Comparison of ENCODE assay signal across 18 cellular contexts in genomic region chr4:34280131-34280530, GRCh38.
DNase-seq lines count a peak whose midpoint lies in the region; ATAC-seq and TF ChIP-seq lines count a peak whose summit lies in the region.
"Had no signal": no experiment of that assay in that cellular context is flagged by ENCODE, and none has a peak within 500 bp of the region (broad histone marks: within the 10 kb centered on the region; RNA-seq: fewer than 3 reads in every experiment).

No MANE protein-coding gene starts in this region.

- intact Hi-C loops in thyroid gland (cut with DNase I), result no loop called here

- H3K27ac Mint-ChIP-seq in GM23338 (no peak overlapping the region), WTC11 (peak overlapping the region; percentile 20; the same call in 1 of the 2 replicates), endothelial cell (ENCODE audit: unreplicated experiment) (no peak overlapping the region)
- H3K27ac Mint-ChIP-seq: CD4-positive, alpha-beta T cell; HFFc6 had no signal

- TF ChIP-seq POLR2A in thyroid gland (IDR thresholded peaks at IDR 0.05) (no peak), tibial nerve (IDR thresholded peaks at IDR 0.05) (no peak)

- H3K36me3 Mint-ChIP-seq in GM23338 (ENCODE audit: low read depth) (no peaks in the 10 kb centered on the region), WTC11 (no peaks in the 10 kb centered on the region), endothelial cell (ENCODE audit: low read depth, unreplicated experiment) (no peaks in the 10 kb centered on the region)

- H3K4me1 ChIP-seq in GM23338 (ENCODE audit: insufficient read depth), result no peaks in the 10 kb centered on the region
- no peaks in the 10 kb centered on the region for H3K4me1 ChIP-seq in thyroid gland
- H3K4me1 ChIP-seq in tibial nerve, result no peaks in the 10 kb centered on the region
- H3K4me1 ChIP-seq: A549, Caco-2 had no signal

- H3K36me3 ChIP-seq in GM23338 (ENCODE audit: insufficient read depth), result no peaks in the 10 kb centered on the region
- H3K36me3 ChIP-seq in thyroid gland, result no peaks in the 10 kb centered on the region
- H3K36me3 ChIP-seq in tibial nerve, result no peaks in the 10 kb centered on the region

- POLR2A ChIA-PET in WTC11 (lab: Charles Lee), result no interaction called here

- H3K9me3 ChIP-seq in thyroid gland (no peaks in the 10 kb centered on the region), tibial nerve (no peaks in the 10 kb centered on the region)
- H3K9me3 ChIP-seq: A549, Caco-2 had no signal

- H3K27me3 ChIP-seq in GM23338 (ENCODE audit: insufficient read depth) (no peaks in the 10 kb centered on the region), thyroid gland (no peaks in the 10 kb centered on the region), tibial nerve (no peaks in the 10 kb centered on the region)

- H3K4me1 Mint-ChIP-seq in GM23338 (no peaks in the 10 kb centered on the region), WTC11 (no peaks in the 10 kb centered on the region), endothelial cell (ENCODE audit: unreplicated experiment) (no peaks in the 10 kb centered on the region)

- H3K4me3 Mint-ChIP-seq in GM23338 (no peak overlapping the region), WTC11 (no peak overlapping the region), endothelial cell (ENCODE audit: unreplicated experiment) (no peak overlapping the region)
- H3K4me3 Mint-ChIP-seq: CD4-positive, alpha-beta T cell; HFFc6 had no signal

- 0 out of 2 replicates have a peak overlapping the region, but pooled peaks have one; percentile 28 for H2AFZ ChIP-seq in GM23338

- H3K79me2 ChIP-seq in GM23338 (replicated peaks; ENCODE audit: insufficient read depth), result no peaks in the 10 kb centered on the region

- 16 to 27% methylated on average over 2 of the region's 2 CpGs for WGBS in thyroid gland, 2 donors
- WGBS in tibial nerve, 2 donors, result 63 to 74% methylated on average over 2 of the region's 2 CpGs

- no peaks in the 10 kb centered on the region for H4K20me1 ChIP-seq in GM23338 (replicated peaks; ENCODE audit: insufficient read depth)

- H3K9me3 Mint-ChIP-seq in GM23338, result peaks cover 3% of the 10 kb centered on the region
- H3K9me3 Mint-ChIP-seq in WTC11, result peaks cover 29% of the 10 kb centered on the region; the same call in 1 of the 2 replicates
- no peaks in the 10 kb centered on the region for H3K9me3 Mint-ChIP-seq in endothelial cell (ENCODE audit: unreplicated experiment)
- H3K9me3 Mint-ChIP-seq: HFFc6 had no signal

- no peaks in the 10 kb centered on the region for H3F3A ChIP-seq in GM23338 (replicated peaks; ENCODE audit: low read depth)

- DNase-seq in GM23338 (ENCODE audit: low spot score) (peak; percentile 1), WTC11 (ENCODE audit: low spot score) (no peak), fibroblast of peridontal ligament (ENCODE audit: extremely low read depth) (peak; percentile 12), thyroid gland (peak; percentile 42 to 57), tibial nerve (ENCODE audit: low spot score in 2 of 2) (no peak), G401 (ENCODE audit: low spot score) (no peak), endothelial cell (ENCODE audit: low spot score) (no peak)
- DNase-seq: AML-193; Caco-2; CD4-positive, alpha-beta T cell; DMS79; GF-D8; HFFc6 had no signal

- no peak for TF ChIP-seq CTCF in GM23338 (conservative IDR thresholded peaks at IDR 0.05; ENCODE audit: low read depth in 2 of 2)
- no peak for TF ChIP-seq CTCF in WTC11 (IDR thresholded peaks at IDR 0.05)
- TF ChIP-seq CTCF in thyroid gland (IDR thresholded peaks at IDR 0.05), result no peak
- TF ChIP-seq CTCF in tibial nerve (IDR thresholded peaks at IDR 0.05), result no peak
- no peak for TF ChIP-seq CTCF in endothelial cell (IDR thresholded peaks at IDR 0.05; ENCODE audit: unreplicated experiment)

- TF ChIP-seq EP300 in tibial nerve (IDR thresholded peaks at IDR 0.05), result no peak

- H3K4me2 ChIP-seq in GM23338, result no peak overlapping the region
- H3K4me2 ChIP-seq: A549 had no signal

- in situ Hi-C loops in G401 (cut with HindIII; ENCODE audit: low sequenced_read_pairs), result no loop called here

- H3K4me3 ChIP-seq in GM23338 (no peak overlapping the region), thyroid gland (replicated peaks in 1 of 3) (no peak overlapping the region), tibial nerve (no peak overlapping the region)
- H3K4me3 ChIP-seq: A549 had no signal

- H3K9me2 ChIP-seq in GM23338 (ENCODE audit: insufficient read depth), result 0 out of 2 replicates have a peak, but pooled peaks cover 4% of the 10 kb centered on the region

- CTCF ChIA-PET in WTC11 (lab: Charles Lee), result no interaction called here

- H3K27ac ChIP-seq in GM23338 (ENCODE audit: low read depth), result no peak overlapping the region
- H3K27ac ChIP-seq in thyroid gland, result no peak overlapping the region
- no peak overlapping the region for H3K27ac ChIP-seq in tibial nerve
- H3K27ac ChIP-seq: 22Rv1, A549, C4-2B, HL-60 had no signal

- H3K27me3 Mint-ChIP-seq in GM23338 (ENCODE audit: insufficient read depth, low read depth, poor library complexity), result no peaks in the 10 kb centered on the region
- H3K27me3 Mint-ChIP-seq in WTC11 (ENCODE audit: low read depth), result no peaks in the 10 kb centered on the region
- H3K27me3 Mint-ChIP-seq in endothelial cell (ENCODE audit: unreplicated experiment), result peaks cover 4% of the 10 kb centered on the region
- H3K27me3 Mint-ChIP-seq: CD4-positive, alpha-beta T cell had no signal

- ATAC-seq in GM23338 (no peak), WTC11 (no peak)
- ATAC-seq: A549, HCT116 had no signal

TF ChIP-seq in GM23338, 12 proteins besides CTCF, POLR2A, EP300 and RAD21 (continues in another document):
- no peak for TF ChIP-seq EZH2phosphoT487 (IDR thresholded peaks at IDR 0.05; ENCODE audit: unreplicated experiment)
- TF ChIP-seq POLR2AphosphoS5 (IDR thresholded peaks at IDR 0.05; ENCODE audit: low read depth), result no peak
- TF ChIP-seq STAT1 (IDR thresholded peaks at IDR 0.05; ENCODE audit: unreplicated experiment), result no peak
- no peak for TF ChIP-seq REST (IDR thresholded peaks at IDR 0.05; ENCODE audit: unreplicated experiment)
- no peak for TF ChIP-seq ZNF331 (CRISPR knock-in tag; IDR thresholded peaks at IDR 0.05; ENCODE audit: low read depth)
- no peak for TF ChIP-seq ZNF114 (CRISPR knock-in tag; IDR thresholded peaks at IDR 0.05)

TF ChIP-seq in WTC11, 78 proteins besides CTCF, POLR2A, EP300 and RAD21 (continues in another document):
- no peak for TF ChIP-seq JAZF1 (CRISPR knock-in tag; IDR thresholded peaks at IDR 0.05)
- no peak for TF ChIP-seq RELA (CRISPR knock-in tag; IDR thresholded peaks at IDR 0.05; ENCODE audit: borderline replicate concordance)
- no peak for TF ChIP-seq PRDM15 (CRISPR knock-in tag; IDR thresholded peaks at IDR 0.05)
- no peak for TF ChIP-seq GABPB1 (CRISPR knock-in tag; IDR thresholded peaks at IDR 0.05)
- no peak for TF ChIP-seq OVOL2 (CRISPR knock-in tag; IDR thresholded peaks at IDR 0.05; ENCODE audit: borderline replicate concordance)
- TF ChIP-seq KAT7 (CRISPR knock-in tag; IDR thresholded peaks at IDR 0.05; ENCODE audit: borderline replicate concordance), result no peak
- TF ChIP-seq FOXP4 (CRISPR knock-in tag; IDR thresholded peaks at IDR 0.05), result no peak
- TF ChIP-seq TP53 (CRISPR knock-in tag; IDR thresholded peaks at IDR 0.05), result no peak
- TF ChIP-seq GRHL2 (CRISPR knock-in tag; IDR thresholded peaks at IDR 0.05; ENCODE audit: insufficient replicate concordance, severe bottlenecking), result no peak
- no peak for TF ChIP-seq NR1H2 (CRISPR knock-in tag; IDR thresholded peaks at IDR 0.05)
- TF ChIP-seq GTF2I (CRISPR knock-in tag; conservative IDR thresholded peaks at IDR 0.05), result no peak

Comparison
In these comparisons a context has a peak if more than half of its experiments do, and no peak if none do; other contexts are left out.
1. DNase-seq: peak in GM23338 (single experiment), fibroblast of peridontal ligament (single experiment) and thyroid gland (2 of 2); none in WTC11 (single experiment), tibial nerve (0 of 2), G401 (single experiment) and endothelial cell (single experiment).